Comparison of ENCODE assay signal across 7 cellular contexts in the genomic region with DNA sequence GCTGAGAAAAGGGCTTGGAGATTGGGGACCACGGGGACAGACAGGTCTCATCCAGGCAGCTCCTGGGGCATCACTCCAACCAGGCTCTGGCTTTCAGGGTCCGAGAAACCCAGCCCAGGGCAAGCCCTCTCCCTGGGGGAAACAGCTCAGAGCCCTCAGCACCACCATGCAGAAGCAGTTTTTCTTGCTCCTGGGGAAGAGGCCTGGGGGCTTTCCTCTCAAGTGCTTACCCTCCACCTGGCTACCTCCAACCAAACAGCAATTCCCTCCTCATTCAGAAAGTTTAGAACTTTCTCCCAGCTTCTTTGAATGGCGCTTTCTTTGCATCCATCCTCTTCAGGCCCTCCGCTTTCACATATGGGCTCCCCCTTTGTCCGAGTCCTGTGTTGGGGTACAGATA.
"Had no signal": no experiment of that assay in that cellular context is flagged by ENCODE, and none has a peak within 500 bp of the region (broad histone marks: within the 10 kb centered on the region; RNA-seq: fewer than 3 reads in every experiment).

No MANE protein-coding gene starts in this region.

- H3K4me1 Mint-ChIP-seq: GM23338 had no signal

- H3K36me3 ChIP-seq: HAP-1 had no signal

- H3K9me3 Mint-ChIP-seq: GM23338, H9, HFFc6 had no signal

- DNase-seq: H7, H9, HCEC 1CT, HFFc6 had no signal

- H2AFZ ChIP-seq: GM23248, GM23338 had no signal

- H3K4me3 ChIP-seq: GM23248, GM23338, HAP-1 had no signal

- H3K27ac ChIP-seq: GM23248 had no signal

- H3K4me2 ChIP-seq: GM23338 had no signal

- H3K4me3 Mint-ChIP-seq: GM23338, H9, HFFc6 had no signal

- H3K9ac ChIP-seq: GM23248 had no signal

- H3K4me1 ChIP-seq: HAP-1 had no signal

- H3K27ac Mint-ChIP-seq: GM23338, H9, HFFc6 had no signal

- H3K9me3 ChIP-seq: HAP-1 had no signal
